Comparison of ENCODE assay signal across 13 cellular contexts in the genomic region with DNA sequence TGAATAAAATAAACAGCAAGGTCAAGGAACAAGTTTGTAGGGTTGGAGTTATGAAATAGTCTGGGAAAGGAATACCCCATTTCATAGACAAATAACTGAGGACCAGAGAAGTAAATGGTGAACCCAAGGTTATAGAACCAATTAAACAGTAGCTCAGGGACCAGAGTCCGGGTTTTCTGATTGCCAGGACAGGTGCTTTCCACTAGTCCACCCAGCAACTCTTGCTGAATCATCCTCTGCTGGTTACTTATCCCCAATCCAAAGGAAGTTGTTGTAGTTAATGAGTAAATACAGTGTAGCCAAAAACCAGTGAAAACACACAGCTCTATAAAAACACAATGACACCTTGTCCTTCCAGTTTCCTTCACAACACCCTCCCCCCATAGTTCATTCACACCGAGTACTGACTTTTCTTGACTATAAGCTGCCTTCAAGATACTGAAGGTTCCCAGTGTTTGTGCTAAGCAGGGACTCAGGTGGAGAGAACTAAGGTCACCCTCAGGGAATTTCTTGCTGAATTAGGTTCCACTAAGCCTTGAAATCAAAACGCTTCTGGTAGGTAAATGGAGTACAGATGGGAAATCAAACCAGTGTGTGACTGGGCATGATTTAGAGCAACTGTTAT. TPM values are rescaled to one million over a fixed set of nuclear protein-coding genes. Genes with fewer than 3 reads are reported as not detected.
DNase-seq lines count a peak whose midpoint lies in the region; ATAC-seq and TF ChIP-seq lines count a peak whose summit lies in the region.
"Had no signal": no experiment of that assay in that cellular context is flagged by ENCODE, and none has a peak within 500 bp of the region (broad histone marks: within the 10 kb centered on the region; RNA-seq: fewer than 3 reads in every experiment).

No MANE protein-coding gene starts in this region.

- peaks cover 14% of the 10 kb centered on the region for H3K9me3 Mint-ChIP-seq in stimulated activated effector memory CD8-positive, alpha-beta T cell treated with anti-CD3 and anti-CD28 coated beads, Interleukin-12 subunit alpha, Interleukin-12 subunit beta, amount 100 ng/mL, for 72 hours

- no peak for TF ChIP-seq CTCF in hepatocyte (IDR thresholded peaks at IDR 0.05; ENCODE audit: poor library complexity)

- H3K4me1 ChIP-seq in hepatocyte (ENCODE audit: insufficient read depth), result no peaks in the 10 kb centered on the region

- H3K79me2 ChIP-seq in hepatocyte, result no peaks in the 10 kb centered on the region

- WGBS in hepatocyte (ENCODE audit: low lambda C conversion rate, missing lambda C conversion rate), result 45% methylated on average over 3 of the region's 3 CpGs

- no peaks in the 10 kb centered on the region for H3K9me2 ChIP-seq in hepatocyte (replicated peaks; ENCODE audit: insufficient read depth)

- no peaks in the 10 kb centered on the region for H3K36me3 Mint-ChIP-seq in stimulated activated effector memory CD8-positive, alpha-beta T cell treated with anti-CD3 and anti-CD28 coated beads, Interleukin-12 subunit alpha, Interleukin-12 subunit beta, amount 100 ng/mL, for 72 hours

- no peak overlapping the region for H3K4me3 ChIP-seq in hepatocyte

- DNase-seq in hepatocyte (ENCODE audit: low spot score), result peak; percentile 67
- no peak for DNase-seq in NCI-H146 treated with DMSO at 0.1 percent for 48 hours (lab: John Stamatoyannopoulos, UW; ENCODE audit: unreplicated experiment)
- DNase-seq in activated T-cell treated with anti-CD3 and anti-CD28 coated beads for 4 hours, result no peak
- no peak for DNase-seq in NCI-H2171 treated with DMSO at 0.1 percent for 48 hours (lab: John Stamatoyannopoulos, UW)
- DNase-seq in stimulated activated effector memory CD8-positive, alpha-beta T cell treated with anti-CD3 and anti-CD28 coated beads, Interleukin-12 subunit alpha, Interleukin-12 subunit beta, amount 100 ng/mL, for 72 hours (ENCODE audit: low spot score in 2 of 2), result no peak
- DNase-seq: activated gamma-delta T cell treated with Interleukin-2 at 50 U/mL for 16 hours; effector memory CD8-positive, alpha-beta T cell; naive B cell; NCI-H1417 treated with DMSO at 0.1 percent for 48 hours had no signal

- no peak overlapping the region for H2AFZ ChIP-seq in hepatocyte

- H3K4me1 Mint-ChIP-seq in stimulated activated effector memory CD8-positive, alpha-beta T cell treated with anti-CD3 and anti-CD28 coated beads, Interleukin-12 subunit alpha, Interleukin-12 subunit beta, amount 100 ng/mL, for 72 hours, result no peaks in the 10 kb centered on the region
- H3K4me1 Mint-ChIP-seq: naive B cell had no signal

- peak overlapping the region; percentile 46 for H3K27ac ChIP-seq in hepatocyte

- no peaks in the 10 kb centered on the region for H3K36me3 ChIP-seq in hepatocyte (replicated peaks; ENCODE audit: insufficient read depth, low read depth)

- H3K4me2 ChIP-seq in hepatocyte, result peak overlapping the region; percentile 39

- no peaks in the 10 kb centered on the region for H3K27me3 ChIP-seq in hepatocyte

- no peaks in the 10 kb centered on the region for H3K9me3 ChIP-seq in hepatocyte (ENCODE audit: low read depth)

- H3K4me3 Mint-ChIP-seq in stimulated activated effector memory CD8-positive, alpha-beta T cell treated with anti-CD3 and anti-CD28 coated beads, Interleukin-12 subunit alpha, Interleukin-12 subunit beta, amount 100 ng/mL, for 72 hours, result no peak overlapping the region
- H3K4me3 Mint-ChIP-seq: effector memory CD8-positive, alpha-beta T cell; naive B cell had no signal

- H4K20me1 ChIP-seq in hepatocyte (ENCODE audit: insufficient read depth, poor library complexity, severe bottlenecking), result no peaks in the 10 kb centered on the region

- ATAC-seq in GM18498 (IDR thresholded peaks at IDR 0.05; ENCODE audit: unreplicated experiment) (peak; percentile 64), GM21529 (IDR thresholded peaks at IDR 0.05; ENCODE audit: unreplicated experiment) (peak; percentile 62), HG03432 (IDR thresholded peaks at IDR 0.05; ENCODE audit: unreplicated experiment) (peak; percentile 73)
- no peak for ATAC-seq in stimulated activated effector memory CD8-positive, alpha-beta T cell treated with anti-CD3 and anti-CD28 coated beads, Interleukin-12 subunit alpha, Interleukin-12 subunit beta, amount 100 ng/mL, for 72 hours
- ATAC-seq: effector memory CD8-positive, alpha-beta T cell had no signal

- no peak overlapping the region for H3K27ac Mint-ChIP-seq in stimulated activated effector memory CD8-positive, alpha-beta T cell treated with anti-CD3 and anti-CD28 coated beads, Interleukin-12 subunit alpha, Interleukin-12 subunit beta, amount 100 ng/mL, for 72 hours
- H3K27ac Mint-ChIP-seq: effector memory CD8-positive, alpha-beta T cell; naive B cell had no signal

RNA-seq across cellular contexts. Expression of a gene that starts 0.7 kb away (rescaled TPM):
- total RNA-seq in hepatocyte, result 0.76 and 1.1 TPM in 2 replicates
- 0.26 and 0.76 TPM in 2 replicates for polyA plus RNA-seq in hepatocyte
- total RNA-seq: subcutaneous adipose tissue had no signal
